ENCODE assay signal across 8 cellular contexts in the genomic region with DNA sequence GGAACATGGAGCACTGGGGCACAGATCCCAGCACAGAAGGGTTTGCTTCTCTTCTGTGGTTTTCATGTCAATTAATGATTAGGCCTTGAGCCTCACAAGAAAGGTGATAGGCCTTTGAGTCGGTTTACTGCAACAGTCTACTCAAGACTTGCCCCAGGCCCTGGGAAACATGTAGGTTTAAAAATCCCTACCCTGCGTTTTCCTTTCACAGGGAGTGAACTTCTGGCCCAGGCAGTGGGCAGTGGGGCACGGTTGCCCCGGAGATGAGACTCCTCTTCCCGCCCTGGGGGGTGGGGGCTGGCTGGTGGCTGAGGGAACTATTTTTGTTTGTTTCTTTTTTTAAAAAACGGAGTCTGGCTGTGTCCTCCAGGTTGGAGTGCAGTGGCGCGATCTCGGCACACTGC. TPM values are rescaled to one million over a fixed set of nuclear protein-coding genes. Genes with fewer than 3 reads are reported as not detected.
DNase-seq lines count a peak whose midpoint lies in the region; ATAC-seq and TF ChIP-seq lines count a peak whose summit lies in the region.

No MANE protein-coding gene starts in this region.

- H3K4me3 ChIP-seq in kidney epithelial cell (ENCODE audit: low read depth, low read length) (peak overlapping the region; percentile 19), thoracic aorta (peak overlapping the region; percentile 92)

- no peaks in the 10 kb centered on the region for H3K9me3 Mint-ChIP-seq in activated T-cell treated with anti-CD3 and anti-CD28 coated beads, Interleukin-2, amount 50 U/mL, for 24 hours
- no peaks in the 10 kb centered on the region for H3K9me3 Mint-ChIP-seq in activated naive CD8-positive, alpha-beta T cell (ENCODE audit: low read depth)

- peaks cover 8% of the 10 kb centered on the region for H3K36me3 Mint-ChIP-seq in activated T-cell treated with anti-CD3 and anti-CD28 coated beads, Interleukin-2, amount 50 U/mL, for 24 hours (ENCODE audit: low read depth)
- peaks cover 3% of the 10 kb centered on the region for H3K36me3 Mint-ChIP-seq in activated naive CD8-positive, alpha-beta T cell

- H3K27ac Mint-ChIP-seq in activated T-cell treated with anti-CD3 and anti-CD28 coated beads, Interleukin-2, amount 50 U/mL, for 24 hours = no peak overlapping the region
- no peak overlapping the region for H3K27ac Mint-ChIP-seq in activated naive CD8-positive, alpha-beta T cell

- no peaks in the 10 kb centered on the region for H3K27me3 ChIP-seq in kidney epithelial cell (ENCODE audit: control insufficient read depth, insufficient read depth, low read length)
- no peaks in the 10 kb centered on the region for H3K27me3 ChIP-seq in thoracic aorta (replicated peaks; ENCODE audit: insufficient read depth)

- peaks cover 3 to 10% of the 10 kb centered on the region in 2 donors for H3K4me1 ChIP-seq in thoracic aorta (ENCODE audit: control insufficient read depth in 1 of 2, low read depth in 2 of 2)

- H3K9me3 ChIP-seq in thoracic aorta = no peaks in the 10 kb centered on the region

- ATAC-seq in thoracic aorta (ENCODE audit: insufficient number of reproducible peaks, low FRiP score, low read depth) = no peak

- no peak for DNase-seq in activated T-cell treated with anti-CD3 and anti-CD28 coated beads, Interleukin-2, amount 50 U/mL, for 24 hours
- DNase-seq in activated T-cell treated with anti-CD3 and anti-CD28 coated beads for 4 hours (no peak), kidney epithelial cell (ENCODE audit: low read depth) (peak; percentile 68), thoracic aorta (ENCODE audit: low spot score) (no peak), SKM-1 treated with dmso at 0.1 percent for 144 hours (lab: John Stamatoyannopoulos, UW; ENCODE audit: unreplicated experiment) (no peak), NCI-H1436 treated with DMSO at 0.1 percent for 48 hours (lab: John Stamatoyannopoulos, UW) (no peak)
- no peak for DNase-seq in activated effector memory CD4-positive, alpha-beta T cell treated with Interleukin-2 at 50 U/mL for 16 hours

- H3K4me1 Mint-ChIP-seq in activated T-cell treated with anti-CD3 and anti-CD28 coated beads, Interleukin-2, amount 50 U/mL, for 24 hours (ENCODE audit: low read depth) = peaks cover 18% of the 10 kb centered on the region
- H3K4me1 Mint-ChIP-seq in activated naive CD8-positive, alpha-beta T cell (ENCODE audit: low read depth) = peaks cover 22% of the 10 kb centered on the region

- TF ChIP-seq CTCF in kidney epithelial cell (IDR thresholded peaks at IDR 0.05; ENCODE audit: insufficient read depth, low read length, poor library complexity, severe bottlenecking) = no peak
- TF ChIP-seq CTCF in thoracic aorta (IDR thresholded peaks at IDR 0.05) = no peak

- H3K36me3 ChIP-seq in kidney epithelial cell (ENCODE audit: control insufficient read depth, insufficient read depth, low read length) (peaks cover under 1% of the 10 kb centered on the region), thoracic aorta (no peaks in the 10 kb centered on the region)

- peaks cover 11% of the 10 kb centered on the region for H3K27me3 Mint-ChIP-seq in activated T-cell treated with anti-CD3 and anti-CD28 coated beads, Interleukin-2, amount 50 U/mL, for 24 hours
- no peaks in the 10 kb centered on the region for H3K27me3 Mint-ChIP-seq in activated naive CD8-positive, alpha-beta T cell

- peak overlapping the region; percentile 87 for H3K4me3 Mint-ChIP-seq in activated T-cell treated with anti-CD3 and anti-CD28 coated beads, Interleukin-2, amount 50 U/mL, for 24 hours
- peak overlapping the region; percentile 91 for H3K4me3 Mint-ChIP-seq in activated naive CD8-positive, alpha-beta T cell

- peak overlapping the region in 1 of 2 donors; percentile 11 for H3K27ac ChIP-seq in thoracic aorta

RNA-seq across cellular contexts. Expression of a gene that starts 0.6 kb away (rescaled TPM):
- 11.3 and 19.2 TPM in 2 replicates for total RNA-seq in kidney epithelial cell
- 10 to 100 TPM; 14.5 to 33.4 TPM for total RNA-seq in thoracic aorta
